Comparison of ENCODE assay signal across 14 cellular contexts in genomic region chr18:57754577-57755330, GRCh38.
DNase-seq lines count a peak whose midpoint lies in the region; ATAC-seq and TF ChIP-seq lines count a peak whose summit lies in the region.
"Had no signal": no experiment of that assay in that cellular context is flagged by ENCODE, and none has a peak within 500 bp of the region (broad histone marks: within the 10 kb centered on the region; RNA-seq: fewer than 3 reads in every experiment).

No MANE protein-coding gene starts in this region.

- TF ChIP-seq CTCF in coronary artery (IDR thresholded peaks at IDR 0.05), result no peak

- DNase-seq in NCI-H748 (lab: John Stamatoyannopoulos, UW; ENCODE audit: unreplicated experiment) (peak; percentile 19), NCI-H748 treated with DMSO at 0.1 percent for 48 hours (lab: John Stamatoyannopoulos, UW) (no peak), coronary artery (ENCODE audit: low spot score) (no peak), amniotic stem cell (lab: John Stamatoyannopoulos, UW) (no peak), NCI-H2029 treated with DMSO at 0.1 percent for 48 hours (lab: John Stamatoyannopoulos, UW) (no peak), medulla oblongata (ENCODE audit: extremely low spot score) (no peak)
- DNase-seq: activated T-cell treated with anti-CD3 and anti-CD28 coated beads, Interleukin-2, amount 50 U/mL, for 24 hours; DMS 273 treated with DMSO at 0.1 percent for 48 hours; islet precursor cell; Peyer's patch; stimulated activated naive CD8-positive, alpha-beta T cell treated with anti-CD3 and anti-CD28 coated beads, Interleukin-15, Interleukin-2, amounts not matched to agents 100 U/mL and 50 U/mL, for 24 hours had no signal

- peak; percentile 55 for ATAC-seq in HG02852 (IDR thresholded peaks at IDR 0.05; ENCODE audit: unreplicated experiment)
- ATAC-seq in HG03571 (IDR thresholded peaks at IDR 0.05; ENCODE audit: unreplicated experiment), result peak; percentile 97
- ATAC-seq: stimulated activated naive CD8-positive, alpha-beta T cell treated with anti-CD3 and anti-CD28 coated beads, Interleukin-15, Interleukin-2, amounts not matched to agents 100 U/mL and 50 U/mL, for 24 hours had no signal

- H3K4me3 ChIP-seq in coronary artery, result no peak overlapping the region
- H3K4me3 ChIP-seq: neural progenitor cell, Peyer's patch had no signal

- H3K27ac ChIP-seq in coronary artery, result no peak overlapping the region
- H3K27ac ChIP-seq: neural progenitor cell, Peyer's patch had no signal
